1 cellular context compared by ENCODE assay signal in genomic region chr13:53683608-53684007, GRCh38.
TF ChIP-seq lines count a peak whose summit lies in the region.

No MANE protein-coding gene starts in this region.

TF ChIP-seq in GM12878, 131 proteins besides CTCF, POLR2A, EP300 and RAD21 (continued from another document):
- TF ChIP-seq ZBTB11 (CRISPR knock-in tag; IDR thresholded peaks at IDR 0.05) (no peak), ZNF592 (IDR thresholded peaks at IDR 0.05) (no peak), FOS (IDR thresholded peaks at IDR 0.05; ENCODE audit: borderline replicate concordance, extremely low read depth, insufficient read length) (no peak), YY1 (IDR thresholded peaks at IDR 0.05; ENCODE audit: low read depth, low read length) (no peak)
TF ChIP-seq in GM12878: peak in this region for 0.
